16 cellular contexts compared by ENCODE assay signal in the genomic region with DNA sequence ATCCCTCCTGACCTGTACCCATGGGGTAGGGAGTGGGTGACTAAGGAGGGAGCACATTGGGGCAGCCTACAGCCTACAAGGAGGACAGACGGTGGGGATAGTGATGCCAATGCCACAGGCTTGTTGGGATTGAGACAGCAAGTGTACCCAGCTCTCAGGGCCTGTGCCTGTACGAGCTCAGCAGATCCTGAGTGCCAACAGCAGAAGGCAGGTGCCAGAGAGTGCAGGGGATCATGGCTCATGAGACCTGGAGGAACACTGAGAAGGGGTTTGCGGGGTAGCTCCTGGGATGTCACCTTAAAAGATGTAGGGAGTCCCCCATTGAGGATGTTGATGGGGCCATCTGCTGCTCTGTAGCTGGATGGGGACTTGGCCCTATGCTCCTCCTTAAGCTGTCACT. TPM values are rescaled to one million over a fixed set of nuclear protein-coding genes. Genes with fewer than 3 reads are reported as not detected.
DNase-seq lines count a peak whose midpoint lies in the region; ATAC-seq, FAIRE-seq and TF ChIP-seq lines count a peak whose summit lies in the region.
"Had no signal": no experiment of that assay in that cellular context is flagged by ENCODE, and none has a peak within 500 bp of the region (broad histone marks: within the 10 kb centered on the region; RNA-seq: fewer than 3 reads in every experiment).

No MANE protein-coding gene starts in this region.

- H3K27ac ChIP-seq in liver (ENCODE audit: low read depth in 1 of 2, low read length in 2 of 2) (peak overlapping the region; percentile 70 to 82), HepG2 (ENCODE audit: extremely low read length, insufficient read depth, low read length) (no peak overlapping the region), mesendoderm (ENCODE audit: low read depth, low read length) (no peak overlapping the region)

- H3K79me2 ChIP-seq in HepG2 (ENCODE audit: insufficient read depth, low read length) (no peaks in the 10 kb centered on the region), mesendoderm (ENCODE audit: control insufficient read depth, insufficient read depth, low read length) (no peaks in the 10 kb centered on the region)

- no peak overlapping the region for H4K8ac ChIP-seq in mesendoderm (ENCODE audit: low read depth, low read length)

- H4K20me1 ChIP-seq in HepG2 (ENCODE audit: insufficient read depth, low read length): no peaks in the 10 kb centered on the region; the same call in 1 of the 2 replicates

- no peak for DNase-seq in HepG2 (ENCODE audit: low spot score)
- DNase-seq in cardiac fibroblast (ENCODE audit: low read depth in 2 of 2): peak; percentile 34 to 52
- peak; percentile 54 for DNase-seq in mesendoderm
- peak; percentile 38 for DNase-seq in ureter (ENCODE audit: low spot score)
- no peak for DNase-seq in NCI-H2107 (lab: John Stamatoyannopoulos, UW)
- no peak for DNase-seq in ACHN
- DNase-seq: activated CD4-positive, CD25-positive, alpha-beta regulatory T cell; activated CD8-positive, alpha-beta memory T cell treated with anti-CD3 and anti-CD28 coated beads, Interleukin-2, amount 10 ng/mL, durations not matched to agents 7 days and 5 days; activated naive CD4-positive, alpha-beta T cell treated with Interleukin-2 at 50 U/mL for 16 hours; kidney glomerular epithelial cell; NCI-H1436; NCI-H510A had no signal

- TF ChIP-seq EP300 in HepG2 (IDR thresholded peaks at IDR 0.05; ENCODE audit: low read depth in 2 of 2, low read length in 2 of 2) (no peak), HepG2 (CRISPR knock-in tag; IDR thresholded peaks at IDR 0.05; ENCODE audit: borderline replicate concordance) (no peak)

- FAIRE-seq in HepG2 (lab: Jason Lieb, UNC): no peak

- no peak overlapping the region for H2AK5ac ChIP-seq in mesendoderm (ENCODE audit: low read length)

- H3K36me3 ChIP-seq in liver (ENCODE audit: control insufficient read depth in 4 of 4, insufficient read depth in 3 of 4, low read depth in 1 of 4, low read length in 3 of 4) (no peaks in the 10 kb centered on the region), HepG2 (replicated peaks in 1 of 2; ENCODE audit: control insufficient read depth in 1 of 2, insufficient read depth in 2 of 2, low read length in 2 of 2) (no peaks in the 10 kb centered on the region), mesendoderm (ENCODE audit: control insufficient read depth, insufficient read depth, low read length) (no peaks in the 10 kb centered on the region)
- H3K36me3 ChIP-seq: heart left ventricle had no signal

- H3K18ac ChIP-seq in mesendoderm (ENCODE audit: low read length): no peak overlapping the region

- no peak for ATAC-seq in HepG2
- no peak for ATAC-seq in GM18858 (IDR thresholded peaks at IDR 0.05; ENCODE audit: unreplicated experiment)
- ATAC-seq: activated CD8-positive, alpha-beta memory T cell treated with anti-CD3 and anti-CD28 coated beads, Interleukin-2, amount 10 ng/mL, durations not matched to agents 7 days and 5 days; heart left ventricle; naive thymus-derived CD8-positive, alpha-beta T cell had no signal

- no peak overlapping the region for H2BK5ac ChIP-seq in mesendoderm (ENCODE audit: low read length)

- POLR2A ChIA-PET in HepG2 (lab: Yijun Ruan, JAX): no interaction called here

- H4K5ac ChIP-seq in mesendoderm (ENCODE audit: low read length): no peak overlapping the region

- H3K23ac ChIP-seq in mesendoderm (ENCODE audit: low read length): no peak overlapping the region

- H3K4me1 ChIP-seq in liver (ENCODE audit: control insufficient read depth in 4 of 4, insufficient read depth in 4 of 4, low read length in 3 of 4): peaks cover 28 to 57% (median 50%) of the 10 kb centered on the region in 4 donors
- H3K4me1 ChIP-seq in HepG2 (ENCODE audit: insufficient read depth, low read length): peaks cover 61% of the 10 kb centered on the region
- no peaks in the 10 kb centered on the region for H3K4me1 ChIP-seq in mesendoderm (ENCODE audit: control insufficient read depth, low read depth, low read length)

- H3K56ac ChIP-seq in mesendoderm (ENCODE audit: low read length): no peak overlapping the region

- H3K9me3 ChIP-seq in liver (ENCODE audit: control insufficient read depth in 4 of 4, low read length in 3 of 4) (no peaks in the 10 kb centered on the region), HepG2 (ENCODE audit: low read length) (no peaks in the 10 kb centered on the region)

- H3K9ac ChIP-seq in liver (ENCODE audit: low read depth in 1 of 2, low read length in 2 of 2): peak overlapping the region; percentile 6 to 11
- no peak overlapping the region for H3K9ac ChIP-seq in HepG2 (ENCODE audit: insufficient read depth, low read depth, low read length)
- no peak overlapping the region for H3K9ac ChIP-seq in mesendoderm (ENCODE audit: low read length)

- 93% methylated on average over 3 of the region's 3 CpGs for WGBS in liver
- 60% methylated on average over 3 of the region's 3 CpGs for WGBS in HepG2 (ENCODE audit: low lambda C conversion rate)
- no CpG with 5 or more reads among the region's 3 CpGs for WGBS in mesendoderm (ENCODE audit: extremely low coverage, insufficient coverage, low lambda C conversion rate)

- no peak overlapping the region for H2BK120ac ChIP-seq in mesendoderm (ENCODE audit: low read depth, low read length)

- no peak overlapping the region for H2AFZ ChIP-seq in HepG2 (ENCODE audit: low read length)

- CTCF ChIA-PET in HepG2 (lab: Yijun Ruan, JAX; ENCODE audit: low intra/inter-chr PET ratio, low total read pairs): interaction anchor here (3.8 kb wide), 1 partner anchor 137 kb away, joined by 19 read pairs; no protein-coding TSS in a partner anchor

- in situ Hi-C loops in HepG2 (cut with HindIII; ENCODE audit: extremely low pct_ligation_motif_present, low pct_unique_long_range_greater_than_20kb): loop anchor here (5.0 kb wide), 1 partner anchor 71 kb away; no protein-coding TSS in a partner anchor
- in situ Hi-C loops in ACHN (cut with HindIII; ENCODE audit: low pct_ligation_motif_present, low pct_unique_long_range_greater_than_20kb, low sequenced_read_pairs): no loop called here

- H3K4me3 ChIP-seq in liver (ENCODE audit: low read depth in 1 of 3, low read length in 3 of 3) (no peak overlapping the region), HepG2 (replicated peaks in 1 of 3; ENCODE audit: insufficient read depth in 1 of 3, low read depth in 2 of 3, low read length in 3 of 3) (no peak overlapping the region), cardiac fibroblast (replicated peaks in 1 of 2; ENCODE audit: low read depth in 2 of 2, low read length in 2 of 2) (no peak overlapping the region), mesendoderm (ENCODE audit: low read length) (no peak overlapping the region)
- H3K4me3 ChIP-seq: heart left ventricle had no signal

- H3K27me3 ChIP-seq in liver (ENCODE audit: control insufficient read depth in 4 of 4, insufficient read depth in 4 of 4, low read length in 3 of 4) (no peaks in the 10 kb centered on the region), HepG2 (ENCODE audit: control insufficient read depth in 1 of 2, insufficient read depth in 2 of 2, low read length in 2 of 2) (peaks cover 22 to 70% of the 10 kb centered on the region in 2 experiments), mesendoderm (ENCODE audit: insufficient read depth, low read length, poor library complexity) (no peaks in the 10 kb centered on the region)

- H2BK15ac ChIP-seq in mesendoderm (replicated peaks; ENCODE audit: low read depth): no peak overlapping the region

- TF ChIP-seq CTCF in liver (IDR thresholded peaks at IDR 0.05; ENCODE audit: low read depth, low read length, missing input control): no peak
- no peak for TF ChIP-seq CTCF in HepG2 (CRISPR knock-in tag; IDR thresholded peaks at IDR 0.05)
- no peak for TF ChIP-seq CTCF in cardiac fibroblast (IDR thresholded peaks at IDR 0.05; ENCODE audit: low read depth, low read length)

- BruUV-seq in HepG2 (replicated peaks; lab: Mats Ljungman, UMichigan): no TSS peak

- TF ChIP-seq RAD21 in liver (IDR thresholded peaks at IDR 0.05): no peak
- no peak for TF ChIP-seq RAD21 in HepG2 (CRISPR knock-in tag; IDR thresholded peaks at IDR 0.05)

- no peak for TF ChIP-seq POLR2A in HepG2 (IDR thresholded peaks at IDR 0.05; ENCODE audit: insufficient read depth in 1 of 2, low read depth in 2 of 2, low read length in 2 of 2)

- H3K79me1 ChIP-seq in mesendoderm (ENCODE audit: low read length): no peaks in the 10 kb centered on the region

- intact Hi-C loops in HepG2 (cut with micrococcal nuclease; ENCODE audit: unreplicated experiment): loop anchor here (10.0 kb wide), 1 partner anchor 1783 kb away; no protein-coding TSS in a partner anchor

- H3K4me2 ChIP-seq in HepG2 (ENCODE audit: low read depth, low read length): no peak overlapping the region
- no peak overlapping the region for H3K4me2 ChIP-seq in mesendoderm (ENCODE audit: low read length)

- no peak overlapping the region for H3K4ac ChIP-seq in mesendoderm (ENCODE audit: low read depth, low read length)

TF ChIP-seq in HepG2, 621 proteins besides CTCF, POLR2A, EP300 and RAD21 (continues in another document):
- TF ChIP-seq ZBTB7B (CRISPR knock-in tag; IDR thresholded peaks at IDR 0.05): no peak

RNA-seq across cellular contexts. Expression of gene SNED1, which starts 10.3 kb away (rescaled TPM):
- 10 to 100 TPM in 1 of 2 donors, under 1 TPM in 1; 0.65 to 18.1 TPM for total RNA-seq in liver
- polyA plus RNA-seq in liver: 1 to 10 TPM; 2.6 to 3.0 TPM
- 0.15 TPM in 1 of 2 replicates, not detected in the other for total RNA-seq in HepG2 (2016; rRNA removed; fragmentation: Illumina TruSeq; extraction: Trizol)
- total RNA-seq in HepG2 (2016; cell fraction: cytosol; rRNA removed; fragmentation: Illumina TruSeq; extraction: Trizol; ENCODE audit: low read depth): 0.09 and 0.10 TPM in 2 replicates
- 0.03 and 0.26 TPM in 2 replicates for total RNA-seq in HepG2 (2016; cell fraction: insoluble cytoplasmic fraction; rRNA removed; fragmentation: Illumina TruSeq; extraction: Trizol)
- total RNA-seq in HepG2 (2016; cell fraction: membrane; rRNA removed; fragmentation: Illumina TruSeq; extraction: Trizol): 0.10 and 0.12 TPM in 2 replicates
- 0.13 and 0.62 TPM in 2 replicates for total RNA-seq in HepG2 (2016; cell fraction: nucleus; rRNA removed; fragmentation: Illumina TruSeq; extraction: Trizol)
- polyA plus RNA-seq in HepG2 (2011; rRNA removed): 0.35 and 0.65 TPM in 2 replicates
- 0.06 and 0.32 TPM in 2 replicates for polyA plus RNA-seq in HepG2 (2011; cell fraction: cytosol; rRNA removed)
- 1.2 and 1.4 TPM in 2 replicates for polyA plus RNA-seq in HepG2 (2011; cell fraction: nucleus; rRNA removed)
- 0.31 and 0.46 TPM in 2 replicates for polyA plus RNA-seq in HepG2 (2012)
- polyA plus RNA-seq in HepG2 (2016; cell fraction: cytosol; fragmentation: Illumina TruSeq; extraction: Trizol; ENCODE audit: low read depth): 0.03 and 0.10 TPM in 2 replicates
- polyA plus RNA-seq in HepG2 (2016; cell fraction: insoluble cytoplasmic fraction; fragmentation: Illumina TruSeq; extraction: Trizol; ENCODE audit: low read depth): 0.04 and 0.24 TPM in 2 replicates
- polyA plus RNA-seq in HepG2 (2016; cell fraction: membrane; fragmentation: Illumina TruSeq; extraction: Trizol; ENCODE audit: low read depth): 0.02 and 0.09 TPM in 2 replicates
- polyA plus RNA-seq in HepG2 (2016; cell fraction: nucleus; fragmentation: Illumina TruSeq; extraction: Trizol; ENCODE audit: insufficient read depth, low read depth): 0.19 and 1.7 TPM in 2 replicates
- polyA minus RNA-seq in HepG2 (2011; rRNA and poly(A)+ RNA removed; ENCODE audit: low replicate concordance): 0.96 and 3.2 TPM in 2 replicates
- 0.44 and 0.79 TPM in 2 replicates for polyA minus RNA-seq in HepG2 (2011; cell fraction: cytosol; rRNA and poly(A)+ RNA removed)
- polyA minus RNA-seq in HepG2 (2011; cell fraction: nucleus; rRNA and poly(A)+ RNA removed): 0.52 and 0.99 TPM in 2 replicates
- 0.17 TPM for polyA plus RNA-seq in mesendoderm (2013, experiment 1 of 2)
- 0.21 TPM for polyA plus RNA-seq in mesendoderm (2013, experiment 2 of 2)
- total RNA-seq in ureter: 41.8 TPM

Comparison
In these comparisons a context has a peak if more than half of its experiments do, and no peak if none do; other contexts are left out.
1. H3K27ac ChIP-seq: peak in liver (2 of 2); none in HepG2 (single experiment) and mesendoderm (single experiment).
2. H3K9ac ChIP-seq: peak in liver (2 of 2); none in HepG2 (single experiment) and mesendoderm (single experiment).
3. DNase-seq: peak in cardiac fibroblast (2 of 2), mesendoderm (single experiment) and ureter (single experiment); none in HepG2 (single experiment), NCI-H2107 (single experiment) and ACHN (single experiment).